ENCODE assay signal across 24 cellular contexts in genomic region chr1:60279798-60280197, GRCh38.
DNase-seq lines count a peak whose midpoint lies in the region; ATAC-seq, FAIRE-seq and TF ChIP-seq lines count a peak whose summit lies in the region.
"Had no signal": no experiment of that assay in that cellular context is flagged by ENCODE, and none has a peak within 500 bp of the region (broad histone marks: within the 10 kb centered on the region; RNA-seq: fewer than 3 reads in every experiment).

No MANE protein-coding gene starts in this region.

- no peak for ATAC-seq in HG03342 (IDR thresholded peaks at IDR 0.05; ENCODE audit: unreplicated experiment)

- FAIRE-seq in frontal cortex (lab: Jason Lieb, UNC): peak; percentile 8
- FAIRE-seq: H1 had no signal

- TF ChIP-seq CTCF in choroid plexus epithelial cell (conservative IDR thresholded peaks at IDR 0.05; ENCODE audit: low read depth, low read length): no peak

- H3K4me3 ChIP-seq in choroid plexus epithelial cell (ENCODE audit: low read depth, low read length): no peak overlapping the region
- H3K4me3 ChIP-seq: BLaER1, heart left ventricle, MG63, sigmoid colon, upper lobe of left lung had no signal

- DNase-seq in AG08396 (ENCODE audit: low spot score) (peak; percentile 22), LHCN-M2 (ENCODE audit: low read depth) (peak; percentile 50), choroid plexus epithelial cell (ENCODE audit: low read depth) (peak; percentile 65), frontal cortex (ENCODE audit: low spot score in 2 of 2) (no peak), DMS 273 (lab: John Stamatoyannopoulos, UW; ENCODE audit: unreplicated experiment) (no peak), SW480 (ENCODE audit: low spot score) (no peak)
- no peak for DNase-seq in activated CD4-positive, alpha-beta T cell treated with anti-CD3 and anti-CD28 coated beads for 4 hours
- DNase-seq: 8988T; activated CD4-positive, CD25-positive, alpha-beta regulatory T cell treated with anti-CD3 and anti-CD28 coated beads, Interleukin-2, amount 50 U/mL, for 72 hours; activated naive CD4-positive, alpha-beta T cell; activated T-cell treated with anti-CD3 and anti-CD28 coated beads, Interleukin-2, amount 50 U/mL, for 24 hours; amniotic stem cell; central memory CD4-positive, alpha-beta T cell; COR-L47; erythroblast; MG63; NCI-H526 treated with DMSO at 0.1 percent for 48 hours; nephron progenitor cell; sigmoid colon; upper lobe of left lung had no signal

Comparison
In these comparisons a context has a peak if more than half of its experiments do, and no peak if none do; other contexts are left out.
1. DNase-seq: peak in AG08396 (single experiment), LHCN-M2 (single experiment) and choroid plexus epithelial cell (single experiment); none in frontal cortex (0 of 2), DMS 273 (single experiment), SW480 (single experiment) and activated CD4-positive, alpha-beta T cell treated with anti-CD3 and anti-CD28 coated beads for 4 hours (0 of 2).